Comparison of ENCODE assay signal across 18 cellular contexts in genomic region chr19:15313649-15314279, GRCh38. TPM values are rescaled to one million over a fixed set of nuclear protein-coding genes. Genes with fewer than 3 reads are reported as not detected.
DNase-seq lines count a peak whose midpoint lies in the region; ATAC-seq, FAIRE-seq and TF ChIP-seq lines count a peak whose summit lies in the region.
"Had no signal": no experiment of that assay in that cellular context is flagged by ENCODE, and none has a peak within 500 bp of the region (broad histone marks: within the 10 kb centered on the region; RNA-seq: fewer than 3 reads in every experiment).

No MANE protein-coding gene starts in this region.

- no peaks in the 10 kb centered on the region for H3K9me3 ChIP-seq in cardiac muscle cell (ENCODE audit: low read depth)
- no peaks in the 10 kb centered on the region for H3K9me3 ChIP-seq in astrocyte (ENCODE audit: insufficient read depth, low read depth, low read length)
- H3K9me3 ChIP-seq: colonic mucosa had no signal

- peaks cover 46% of the 10 kb centered on the region for H3K4me1 Mint-ChIP-seq in astrocyte (ENCODE audit: low read depth, unreplicated experiment)
- H3K4me1 Mint-ChIP-seq in naive thymus-derived CD8-positive, alpha-beta T cell: peaks cover 50 to 96% (median 89%) of the 10 kb centered on the region in 4 donors

- no peak for FAIRE-seq in astrocyte (lab: Jason Lieb, UNC)
- FAIRE-seq: GM19239 had no signal

- H3K4me3 ChIP-seq in cardiac muscle cell: no peak overlapping the region
- no peak overlapping the region for H3K4me3 ChIP-seq in astrocyte (ENCODE audit: insufficient read depth, low read depth, low read length)
- H3K4me3 ChIP-seq: colonic mucosa had no signal

- H3K36me3 ChIP-seq in cardiac muscle cell (no peaks in the 10 kb centered on the region), astrocyte (ENCODE audit: insufficient read depth, low read length) (no peaks in the 10 kb centered on the region)
- H3K36me3 ChIP-seq: colonic mucosa had no signal

- peaks cover 99% of the 10 kb centered on the region for H3K79me2 ChIP-seq in astrocyte (ENCODE audit: insufficient read depth, low read length)

- no peaks in the 10 kb centered on the region for H3K27me3 Mint-ChIP-seq in astrocyte (ENCODE audit: low read depth, unreplicated experiment)
- no peaks in the 10 kb centered on the region for H3K27me3 Mint-ChIP-seq in naive thymus-derived CD8-positive, alpha-beta T cell

- H3K4me3 Mint-ChIP-seq in astrocyte (ENCODE audit: unreplicated experiment): no peak overlapping the region
- H3K4me3 Mint-ChIP-seq in naive thymus-derived CD8-positive, alpha-beta T cell: peak overlapping the region in 7 of 10 donors; percentile 25 to 45 (median 33)
- H3K4me3 Mint-ChIP-seq: activated T-helper 1 cell treated with anti-CD3 and anti-CD28 coated beads, Interleukin-12 subunit alpha, Interleukin-12 subunit beta, Interleukin-2, Interleukin-4 antibody, amounts not matched to agents 30 ng/mL and 10 ng/mL and 1 ng/mL, durations not matched to agents 14 hours and 24 hours and 36 hours had no signal

- H3K27ac Mint-ChIP-seq in astrocyte (ENCODE audit: unreplicated experiment): peak overlapping the region; percentile 63
- H3K27ac Mint-ChIP-seq in naive thymus-derived CD8-positive, alpha-beta T cell: peak overlapping the region in 9 of 10 donors; percentile 10 to 81 (median 55)
- H3K27ac Mint-ChIP-seq: activated T-helper 1 cell treated with anti-CD3 and anti-CD28 coated beads, Interleukin-12 subunit alpha, Interleukin-12 subunit beta, Interleukin-2, Interleukin-4 antibody, amounts not matched to agents 30 ng/mL and 10 ng/mL and 1 ng/mL, durations not matched to agents 14 hours and 24 hours and 36 hours had no signal

- no peak overlapping the region for H2AFZ ChIP-seq in astrocyte (ENCODE audit: low read depth, low read length)

- H3K27ac ChIP-seq in cardiac muscle cell (peak overlapping the region; percentile 56), astrocyte (ENCODE audit: low read depth, low read length) (no peak overlapping the region)
- H3K27ac ChIP-seq: colonic mucosa had no signal

- no peak for TF ChIP-seq CTCF in cardiac muscle cell (IDR thresholded peaks at IDR 0.05; ENCODE audit: low read depth, low read length)
- TF ChIP-seq CTCF in astrocyte (IDR thresholded peaks at IDR 0.05; ENCODE audit: insufficient read depth, low read depth, low read length): no peak

- no peak for DNase-seq in cardiac muscle cell (ENCODE audit: low read depth in 1 of 2, low spot score in 1 of 2)
- no peak for DNase-seq in Right ventricle myocardium superior
- no peak for DNase-seq in astrocyte (ENCODE audit: low read depth)
- no peak for DNase-seq in naive thymus-derived CD8-positive, alpha-beta T cell
- DNase-seq in stimulated activated CD4-positive, alpha-beta T cell treated with anti-CD3 and anti-CD28 coated beads, Interleukin-2, amount 100 ng/mL, for 48 hours: no peak
- no peak for DNase-seq in UCSD-AML1 (lab: John Stamatoyannopoulos, UW; ENCODE audit: unreplicated experiment)
- no peak for DNase-seq in NCI-H510A treated with DMSO at 0.1 percent for 48 hours (lab: John Stamatoyannopoulos, UW)
- DNase-seq: activated CD4-positive, alpha-beta T cell treated with anti-CD3 and anti-CD28 coated beads, Interleukin-2, amount 50 U/mL, for 48 hours; colonic mucosa; EL; foreskin melanocyte; NCI-H1436; NCI-H82; stimulated activated naive CD4-positive, alpha-beta T cell treated with Interleukin-2 at 50 U/mL for 16 hours had no signal

- peaks cover 34% of the 10 kb centered on the region for H3K4me1 ChIP-seq in cardiac muscle cell (ENCODE audit: low read depth)
- H3K4me1 ChIP-seq in astrocyte (ENCODE audit: insufficient read depth, low read length): peaks cover 36% of the 10 kb centered on the region

- H3K27me3 ChIP-seq in cardiac muscle cell (no peaks in the 10 kb centered on the region), astrocyte (ENCODE audit: insufficient read depth, low read length) (no peaks in the 10 kb centered on the region)
- H3K27me3 ChIP-seq: colonic mucosa had no signal

- peaks cover 94% of the 10 kb centered on the region for H4K20me1 ChIP-seq in astrocyte (ENCODE audit: insufficient read depth, low read length)

- H3K4me2 ChIP-seq in astrocyte (ENCODE audit: low read length): no peak overlapping the region

- POLR2A ChIA-PET in naive thymus-derived CD8-positive, alpha-beta T cell (lab: Charles Lee): no interaction called here

- no peak overlapping the region for H3K9ac ChIP-seq in astrocyte (ENCODE audit: low read length)

- ATAC-seq in Right ventricle myocardium superior (ENCODE audit: poor library complexity): no peak
- no peak for ATAC-seq in naive thymus-derived CD8-positive, alpha-beta T cell
- ATAC-seq in HG03457 (IDR thresholded peaks at IDR 0.05; ENCODE audit: unreplicated experiment): no peak
- ATAC-seq: SK-N-SH treated with all-trans-retinoic acid at 6 μM for 48 hours had no signal

- no peaks in the 10 kb centered on the region for H3K9me3 Mint-ChIP-seq in astrocyte (ENCODE audit: unreplicated experiment)
- no peaks in the 10 kb centered on the region for H3K9me3 Mint-ChIP-seq in naive thymus-derived CD8-positive, alpha-beta T cell
- H3K9me3 Mint-ChIP-seq: activated T-helper 1 cell treated with anti-CD3 and anti-CD28 coated beads, Interleukin-12 subunit alpha, Interleukin-12 subunit beta, Interleukin-2, Interleukin-4 antibody, amounts not matched to agents 30 ng/mL and 10 ng/mL and 1 ng/mL, durations not matched to agents 14 hours and 24 hours and 36 hours had no signal

- intact Hi-C loops in Right ventricle myocardium superior (cut with DNase I): no loop called here

- peaks cover 2% of the 10 kb centered on the region for H3K36me3 Mint-ChIP-seq in astrocyte (ENCODE audit: low read depth, unreplicated experiment)
- H3K36me3 Mint-ChIP-seq in naive thymus-derived CD8-positive, alpha-beta T cell: peaks cover 0 to 13% (median 4%) of the 10 kb centered on the region in 3 donors

RNA-seq across cellular contexts. Expression of gene BRD4, which starts 18.6 kb away (rescaled TPM):
- total RNA-seq in cardiac muscle cell: 25.9 and 42.5 TPM in 2 replicates
- 86.1 and 109 TPM in 2 replicates for polyA plus RNA-seq in cardiac muscle cell
- total RNA-seq in Right ventricle myocardium superior: 55.1 TPM
- 116 and 128 TPM in 2 replicates for total RNA-seq in astrocyte
- total RNA-seq in naive thymus-derived CD8-positive, alpha-beta T cell: 100 to 1,000 TPM; 172 to 180 TPM
- polyA plus RNA-seq in naive thymus-derived CD8-positive, alpha-beta T cell: 10 to 100 TPM; 10.6 to 37.2 (median 11.5) TPM
